In the genomic region with DNA sequence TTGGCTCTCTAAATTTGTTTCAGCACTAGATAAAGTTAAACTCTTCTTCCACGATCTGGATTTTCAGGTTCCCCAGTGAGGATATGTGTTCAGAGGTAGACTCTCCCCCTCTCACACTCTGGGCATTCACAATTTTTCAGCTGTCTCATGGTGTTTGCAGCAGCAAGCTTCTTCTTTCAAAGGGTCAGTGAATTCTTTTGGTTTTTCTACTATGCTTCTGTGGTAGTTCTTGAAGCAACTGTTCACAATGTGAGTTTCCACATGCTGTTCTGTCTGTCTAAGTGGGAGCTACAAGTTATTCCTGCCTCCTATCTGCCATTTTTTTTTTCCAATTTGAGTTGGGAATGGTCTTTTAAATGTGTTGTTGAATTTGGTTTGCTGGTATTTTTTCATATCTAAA, we compare ENCODE assay signal across 24 cellular contexts. TPM values are rescaled to one million over a fixed set of nuclear protein-coding genes. Genes with fewer than 3 reads are reported as not detected.
DNase-seq lines count a peak whose midpoint lies in the region; ATAC-seq and TF ChIP-seq lines count a peak whose summit lies in the region.
"Had no signal": no experiment of that assay in that cellular context is flagged by ENCODE, and none has a peak within 500 bp of the region (broad histone marks: within the 10 kb centered on the region; RNA-seq: fewer than 3 reads in every experiment).

No MANE protein-coding gene starts in this region.

- peak overlapping the region; percentile 22; the same call in 1 of the 2 replicates for H2AFZ ChIP-seq in OCI-LY7 (ENCODE audit: low read length)

- H3K4me1 ChIP-seq in OCI-LY7 (ENCODE audit: insufficient read depth, low read length, poor library complexity, severe bottlenecking) (peaks cover 5% of the 10 kb centered on the region), right atrium auricular region (no peaks in the 10 kb centered on the region)
- H3K4me1 ChIP-seq: vagina had no signal

- H3K27me3 Mint-ChIP-seq in type B pancreatic cell, result peaks cover 8% of the 10 kb centered on the region
- H3K27me3 Mint-ChIP-seq: activated CD4-positive, alpha-beta T cell treated with anti-CD3 and anti-CD28 coated beads, Interleukin-2, amount 10 ng/mL, durations not matched to agents 7 days and 5 days had no signal

- no peaks in the 10 kb centered on the region for H4K20me1 ChIP-seq in OCI-LY7 (ENCODE audit: insufficient read depth, low read length)

- H3K36me3 Mint-ChIP-seq in type B pancreatic cell, result no peaks in the 10 kb centered on the region

- no peak overlapping the region for H3K4me3 Mint-ChIP-seq in type B pancreatic cell
- H3K4me3 Mint-ChIP-seq: activated CD4-positive, alpha-beta T cell treated with anti-CD3 and anti-CD28 coated beads, Interleukin-2, amount 10 ng/mL, durations not matched to agents 7 days and 5 days; T-helper 1 cell treated with Interleukin-12 subunit alpha and Interleukin-12 subunit beta and Interleukin-4 antibody, amounts not matched to agents 30 μg/mL and 1 μg/mL, for 36 hours had no signal

- H3K9me2 ChIP-seq in OCI-LY7 (ENCODE audit: insufficient read depth, low read length), result no peaks in the 10 kb centered on the region

- H3K27ac Mint-ChIP-seq in type B pancreatic cell, result no peak overlapping the region
- H3K27ac Mint-ChIP-seq: activated CD4-positive, alpha-beta T cell treated with anti-CD3 and anti-CD28 coated beads, Interleukin-2, amount 10 ng/mL, durations not matched to agents 7 days and 5 days; progenitor cell of endocrine pancreas; T-helper 1 cell treated with Interleukin-12 subunit alpha and Interleukin-12 subunit beta and Interleukin-4 antibody, amounts not matched to agents 30 μg/mL and 1 μg/mL, for 36 hours had no signal

- H3K9me3 ChIP-seq in OCI-LY7 (ENCODE audit: low read length) (peaks cover 10% of the 10 kb centered on the region; the same call in 1 of the 2 replicates), right atrium auricular region (no peaks in the 10 kb centered on the region)
- H3K9me3 ChIP-seq: vagina had no signal

- H3K4me3 ChIP-seq in GM12865 (ENCODE audit: low read depth, low read length) (no peak overlapping the region), OCI-LY7 (ENCODE audit: low read depth, low read length, poor library complexity, severe bottlenecking) (no peak overlapping the region), right atrium auricular region (no peak overlapping the region)
- H3K4me3 ChIP-seq: cardiac muscle cell, dorsolateral prefrontal cortex, vagina had no signal

- H3K79me2 ChIP-seq in OCI-LY7 (ENCODE audit: insufficient read depth, low read depth, low read length), result no peaks in the 10 kb centered on the region

- H3K4me1 Mint-ChIP-seq in type B pancreatic cell (ENCODE audit: unreplicated experiment), result no peaks in the 10 kb centered on the region

- POLR2A ChIA-PET in OCI-LY7 (lab: Charles Lee), result no interaction called here

- intact Hi-C loops in OCI-LY7 (cut with micrococcal nuclease; ENCODE audit: unreplicated experiment), result no loop called here

- ATAC-seq in GM21529 (IDR thresholded peaks at IDR 0.05; ENCODE audit: unreplicated experiment) (peak; percentile 4), HG03097 (IDR thresholded peaks at IDR 0.05; ENCODE audit: low FRiP score, unreplicated experiment) (peak; percentile 5), HG03135 (IDR thresholded peaks at IDR 0.05; ENCODE audit: unreplicated experiment) (no peak)

- BruUV-seq in OCI-LY7 (replicated peaks; lab: Mats Ljungman, UMichigan), result no TSS peak

- TF ChIP-seq CTCF in GM12865 (IDR thresholded peaks at IDR 0.05; ENCODE audit: insufficient read depth, low read depth, low read length, missing control alignments) (no peak), OCI-LY7 (conservative IDR thresholded peaks at IDR 0.05; ENCODE audit: low read length) (no peak), right atrium auricular region (IDR thresholded peaks at IDR 0.05) (no peak), type B pancreatic cell (conservative IDR thresholded peaks at IDR 0.05) (no peak)

- no peaks in the 10 kb centered on the region for H3K9me3 Mint-ChIP-seq in type B pancreatic cell

- H3K27me3 ChIP-seq in right atrium auricular region, result no peaks in the 10 kb centered on the region
- H3K27me3 ChIP-seq: cardiac muscle cell, vagina had no signal

- H3K27ac ChIP-seq in OCI-LY7 (ENCODE audit: low read depth, low read length, poor library complexity, severe bottlenecking) (no peak overlapping the region), right atrium auricular region (no peak overlapping the region)
- H3K27ac ChIP-seq: C4-2B, cardiac muscle cell, dorsolateral prefrontal cortex, vagina had no signal

- CTCF ChIA-PET in OCI-LY7 (lab: Charles Lee; ENCODE audit: unreplicated experiment), result no interaction called here

- peak; percentile 18 for DNase-seq in GM12865 (ENCODE audit: low read depth)
- no peak for DNase-seq in OCI-LY7 (ENCODE audit: low spot score)
- no peak for DNase-seq in COLO668 (lab: John Stamatoyannopoulos, UW; ENCODE audit: unreplicated experiment)
- DNase-seq in right atrium auricular region (ENCODE audit: low spot score), result no peak
- no peak for DNase-seq in type B pancreatic cell (ENCODE audit: extremely low spot score, unreplicated experiment)
- DNase-seq: activated CD4-positive, alpha-beta T cell treated with anti-CD3 and anti-CD28 coated beads, Interleukin-2, amount 10 ng/mL, durations not matched to agents 7 days and 5 days; activated CD8-positive, alpha-beta memory T cell treated with anti-CD3 and anti-CD28 coated beads, Interleukin-2, amount 50 U/mL, for 48 hours; activated gamma-delta T cell; amygdala; DMS 273 treated with DMSO at 0.1 percent for 48 hours; dorsolateral prefrontal cortex; foreskin melanocyte; H7; NCI-H526 treated with DMSO at 0.1 percent for 48 hours; SHP77 treated with DMSO at 0.1 percent for 48 hours; stimulated activated CD4-positive, alpha-beta T cell treated with anti-CD3 and anti-CD28 coated beads, Interleukin-4, amount 100 ng/mL, for 4 hours had no signal

- H3K36me3 ChIP-seq in OCI-LY7 (ENCODE audit: insufficient read depth, low read length) (no peaks in the 10 kb centered on the region), right atrium auricular region (no peaks in the 10 kb centered on the region)
- H3K36me3 ChIP-seq: cardiac muscle cell, vagina had no signal

- H3K4me2 ChIP-seq in OCI-LY7 (ENCODE audit: low read length), result no peak overlapping the region

RNA-seq across cellular contexts. Expression of gene CNTF, which starts 25.4 kb away (rescaled TPM):
- 3.1 and 3.4 TPM in 2 replicates for total RNA-seq in OCI-LY7 (2014; rRNA removed; shearing (Covaris generic))
- 3.3 and 3.5 TPM in 2 replicates for total RNA-seq in OCI-LY7 (2022)
- total RNA-seq in right atrium auricular region, result 1 to 10 TPM in 1 of 2 donors, under 1 TPM in 1; 0.30 to 1.6 TPM
- total RNA-seq in type B pancreatic cell (ENCODE audit: low replicate concordance), result 1.6 and 2.0 TPM in 2 replicates
- total RNA-seq: vagina had no signal
